Comparison of ENCODE assay signal across 9 cellular contexts in the genomic region with DNA sequence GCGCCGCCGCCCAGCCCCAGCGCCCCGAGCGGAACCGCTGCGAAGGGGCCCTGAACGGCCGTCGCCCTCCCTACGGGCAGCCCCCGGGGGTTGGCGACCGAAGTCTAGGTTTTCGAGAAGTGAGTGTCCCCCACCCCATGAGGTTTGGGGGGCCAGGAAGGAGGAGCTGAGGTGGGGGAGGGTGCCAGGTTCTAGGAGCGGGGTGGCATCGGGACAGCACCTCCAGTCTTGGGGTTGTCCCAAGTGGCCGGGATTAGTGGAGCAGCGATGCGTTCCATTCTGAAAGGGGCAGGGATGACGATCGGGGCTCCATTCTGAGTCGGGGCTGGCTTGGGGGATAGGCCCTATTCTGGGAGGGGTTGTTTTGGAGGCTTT. TPM values are rescaled to one million over a fixed set of nuclear protein-coding genes. Genes with fewer than 3 reads are reported as not detected.
DNase-seq lines count a peak whose midpoint lies in the region; ATAC-seq and TF ChIP-seq lines count a peak whose summit lies in the region.
"Had no signal": no experiment of that assay in that cellular context is flagged by ENCODE, and none has a peak within 500 bp of the region (broad histone marks: within the 10 kb centered on the region; RNA-seq: fewer than 3 reads in every experiment).

No MANE protein-coding gene starts in this region.

- peaks cover 3% of the 10 kb centered on the region for H3K36me3 Mint-ChIP-seq in activated T-cell treated with anti-CD3 and anti-CD28 coated beads, Interleukin-2, amount 50 U/mL, for 4 hours (ENCODE audit: insufficient read depth)
- peaks cover 13% of the 10 kb centered on the region for H3K36me3 Mint-ChIP-seq in nephron (ENCODE audit: low read depth)

- H3K36me3 ChIP-seq in SK-N-MC (ENCODE audit: insufficient read depth, low read length): no peaks in the 10 kb centered on the region

- H3K27ac ChIP-seq in SK-N-MC (no peak overlapping the region), epithelial cell of prostate (peak overlapping the region; percentile 80)

- peak overlapping the region in 2 of 3 experiments; percentile 40 to 82 for H3K27ac Mint-ChIP-seq in nephron

- H3K9me3 Mint-ChIP-seq in activated T-cell treated with anti-CD3 and anti-CD28 coated beads, Interleukin-2, amount 50 U/mL, for 4 hours: no peaks in the 10 kb centered on the region
- H3K9me3 Mint-ChIP-seq in nephron: no peaks in the 10 kb centered on the region

- H3K4me3 Mint-ChIP-seq in activated T-cell treated with anti-CD3 and anti-CD28 coated beads, Interleukin-2, amount 50 U/mL, for 4 hours: peak overlapping the region; percentile 92
- peak overlapping the region; percentile 90 to 99 (median 92) for H3K4me3 Mint-ChIP-seq in nephron

- peak overlapping the region; percentile 62 for H3K9ac ChIP-seq in SK-N-MC (ENCODE audit: insufficient read length)

- H3K27me3 Mint-ChIP-seq in activated T-cell treated with anti-CD3 and anti-CD28 coated beads, Interleukin-2, amount 50 U/mL, for 4 hours (ENCODE audit: low read depth): no peaks in the 10 kb centered on the region
- no peaks in the 10 kb centered on the region for H3K27me3 Mint-ChIP-seq in nephron (ENCODE audit: low read depth)

- ATAC-seq in activated T-cell treated with anti-CD3 and anti-CD28 coated beads, Interleukin-2, amount 50 U/mL, for 4 hours: no peak
- ATAC-seq in HG03039 (IDR thresholded peaks at IDR 0.05; ENCODE audit: unreplicated experiment): no peak

- TF ChIP-seq CTCF in nephron (IDR thresholded peaks at IDR 0.05; ENCODE audit: unreplicated experiment in 3 of 3): no peak

- no peaks in the 10 kb centered on the region for H3K9me3 ChIP-seq in SK-N-MC (ENCODE audit: low read depth, low read length)

- H3K4me3 ChIP-seq in SK-N-MC: peak overlapping the region; percentile 85

- H3K4me1 Mint-ChIP-seq in activated T-cell treated with anti-CD3 and anti-CD28 coated beads, Interleukin-2, amount 50 U/mL, for 4 hours (ENCODE audit: low read depth): peaks cover 15% of the 10 kb centered on the region
- peaks cover 8% of the 10 kb centered on the region for H3K4me1 Mint-ChIP-seq in nephron

- no peak for DNase-seq in activated T-cell treated with anti-CD3 and anti-CD28 coated beads, Interleukin-2, amount 50 U/mL, for 4 hours
- DNase-seq in activated T-cell treated with anti-CD3 and anti-CD28 coated beads, Interleukin-2, amount 50 U/mL, for 1 hour: no peak
- DNase-seq in SK-N-MC (ENCODE audit: low read depth, low spot score) (no peak), epithelial cell of prostate (ENCODE audit: low read depth, low spot score) (no peak), NCI-H2081 (lab: John Stamatoyannopoulos, UW) (no peak), MV-4-11 (lab: John Stamatoyannopoulos, UW) (no peak)

RNA-seq across cellular contexts. Expression of gene PPP2R5B, which starts 0.4 kb away (rescaled TPM):
- 1 to 10 TPM; 6.9 to 8.2 (median 7.9) TPM for total RNA-seq in activated T-cell treated with anti-CD3 and anti-CD28 coated beads, Interleukin-2, amount 50 U/mL, for 4 hours

RNA-seq across cellular contexts. Expression of gene ATG2A, which starts 7.9 kb away (rescaled TPM):
- 10 to 100 TPM; 20.6 to 24.1 (median 21.7) TPM for total RNA-seq in activated T-cell treated with anti-CD3 and anti-CD28 coated beads, Interleukin-2, amount 50 U/mL, for 4 hours

RNA-seq across cellular contexts. Expression of gene GPHA2, which starts 10.8 kb away (rescaled TPM):
- not detected for total RNA-seq in activated T-cell treated with anti-CD3 and anti-CD28 coated beads, Interleukin-2, amount 50 U/mL, for 4 hours
- total RNA-seq: glomerular endothelial cell had no signal

RNA-seq across cellular contexts. Expression of gene EHD1, which starts 46.5 kb away (rescaled TPM):
- 100 to 1,000 TPM in 2 of 3 donors, 10 to 100 TPM in 1; 86.3 to 121 (median 108) TPM for total RNA-seq in activated T-cell treated with anti-CD3 and anti-CD28 coated beads, Interleukin-2, amount 50 U/mL, for 4 hours

RNA-seq across cellular contexts. Expression of gene MAJIN, which starts 47.0 kb away (rescaled TPM):
- total RNA-seq in activated T-cell treated with anti-CD3 and anti-CD28 coated beads, Interleukin-2, amount 50 U/mL, for 4 hours: not detected
- total RNA-seq: glomerular endothelial cell had no signal
